ENCODE assay signal across 10 cellular contexts in genomic region chr3:132310057-132310456, GRCh38. TPM values are rescaled to one million over a fixed set of nuclear protein-coding genes. Genes with fewer than 3 reads are reported as not detected.
A peak's percentile ranks its signal among the peaks of the same experiment; 100 is the strongest.
DNase-seq lines count a peak whose midpoint lies in the region; TF ChIP-seq lines count a peak whose summit lies in the region.
"Not testable (repeated sequence)": the region's sequence is repeated elsewhere in the genome, so short reads cannot be mapped to it uniquely, and the experiment has no call there.
"Had no signal": no experiment of that assay in that cellular context is flagged by ENCODE, and none has a peak within 500 bp of the region (broad histone marks: within the 10 kb centered on the region; RNA-seq: fewer than 3 reads in every experiment).

No MANE protein-coding gene starts in this region.

- H2AFZ ChIP-seq in hepatocyte (peak overlapping the region; percentile 61), smooth muscle cell (ENCODE audit: low read depth) (peak overlapping the region; percentile 15)
- H2AFZ ChIP-seq in trophoblast cell (ENCODE audit: insufficient read depth, low read length, poor library complexity) = not testable (repeated sequence)

- peaks cover 16% of the 10 kb centered on the region for H3K9me3 Mint-ChIP-seq in endodermal cell

- H4K91ac ChIP-seq in trophoblast cell (ENCODE audit: low read depth, low read length) = peak overlapping the region; percentile 94

- not testable (repeated sequence) for H3K79me2 ChIP-seq in hepatocyte; trophoblast cell (ENCODE audit: control insufficient read depth, insufficient read depth, low read length, poor library complexity); smooth muscle cell (ENCODE audit: low read depth)

- DNase-seq in ELF-1 (ENCODE audit: low read depth, low spot score) (peak; percentile 33), NCI-H146 (lab: John Stamatoyannopoulos, UW) (peak; percentile 13)
- not testable (repeated sequence) for DNase-seq in endodermal cell; hepatocyte (ENCODE audit: low spot score); trophoblast cell; smooth muscle cell (lab: John Stamatoyannopoulos, UW; ENCODE audit: unreplicated experiment)

- H3K9me2 ChIP-seq in hepatocyte (replicated peaks; ENCODE audit: insufficient read depth) = not testable (repeated sequence)

- not testable (repeated sequence) for H3K4me2 ChIP-seq in hepatocyte; trophoblast cell (ENCODE audit: low read length); smooth muscle cell

- peak overlapping the region; percentile 91 for H4K8ac ChIP-seq in trophoblast cell (ENCODE audit: low read depth, low read length)

- H3K4me1 ChIP-seq in endodermal cell (ENCODE audit: control insufficient read depth, insufficient read depth, low read length); trophoblast cell (ENCODE audit: control insufficient read depth in 1 of 2, insufficient read depth in 2 of 2, low read length in 2 of 2); smooth muscle cell (ENCODE audit: low read depth): not testable (repeated sequence)
- H3K4me1 ChIP-seq in hepatocyte (ENCODE audit: insufficient read depth) = peaks cover 13% of the 10 kb centered on the region

- H3K27ac ChIP-seq in endodermal cell (ENCODE audit: low read depth, low read length); hepatocyte; smooth muscle cell (ENCODE audit: low read depth): not testable (repeated sequence)
- peak overlapping the region; percentile 76 for H3K27ac ChIP-seq in trophoblast cell (ENCODE audit: low read depth, low read length)

- H3K4me1 Mint-ChIP-seq in endodermal cell = not testable (repeated sequence)

- H3K4me3 ChIP-seq in endodermal cell (ENCODE audit: low read length) = peak overlapping the region; percentile 13
- not testable (repeated sequence) for H3K4me3 ChIP-seq in hepatocyte; trophoblast cell (ENCODE audit: low read depth, low read length); smooth muscle cell

- H4K20me1 ChIP-seq in hepatocyte (ENCODE audit: insufficient read depth, poor library complexity, severe bottlenecking); smooth muscle cell (ENCODE audit: low read depth): not testable (repeated sequence)

- H3K4me3 Mint-ChIP-seq in endodermal cell = not testable (repeated sequence)

- H3K9ac ChIP-seq in endodermal cell (ENCODE audit: extremely low read depth, low read length, poor library complexity, severe bottlenecking); trophoblast cell (ENCODE audit: low read length); smooth muscle cell (ENCODE audit: low read depth): not testable (repeated sequence)

- peak overlapping the region; percentile 90 for H3K18ac ChIP-seq in trophoblast cell (ENCODE audit: low read length)

- H3K14ac ChIP-seq in trophoblast cell (ENCODE audit: low read length) = peak overlapping the region; percentile 93

- peak overlapping the region; percentile 99 for H2BK120ac ChIP-seq in trophoblast cell (ENCODE audit: insufficient read depth, low read length, poor library complexity)

- H3K79me1 ChIP-seq in trophoblast cell (ENCODE audit: low read length) = not testable (repeated sequence)

- H3K9me3 ChIP-seq in endodermal cell (ENCODE audit: control insufficient read depth, low read length) = peaks cover 28% of the 10 kb centered on the region
- H3K9me3 ChIP-seq in hepatocyte (ENCODE audit: low read depth); trophoblast cell (ENCODE audit: insufficient read depth, low read depth, low read length); smooth muscle cell (replicated peaks; ENCODE audit: low read depth): not testable (repeated sequence)

- H3K36me3 ChIP-seq in endodermal cell (ENCODE audit: control insufficient read depth, insufficient read depth, low read length); hepatocyte (replicated peaks; ENCODE audit: insufficient read depth, low read depth); trophoblast cell (ENCODE audit: control insufficient read depth in 1 of 2, insufficient read depth in 2 of 2, low read length in 2 of 2); smooth muscle cell (ENCODE audit: low read depth): not testable (repeated sequence)

- H3K4ac ChIP-seq in trophoblast cell (ENCODE audit: low read depth, low read length) = peak overlapping the region; percentile 76

- TF ChIP-seq CTCF in endodermal cell (conservative IDR thresholded peaks at IDR 0.05); hepatocyte (IDR thresholded peaks at IDR 0.05; ENCODE audit: poor library complexity); smooth muscle cell (IDR thresholded peaks at IDR 0.05; ENCODE audit: borderline replicate concordance, insufficient read depth, poor library complexity, severe bottlenecking): not testable (repeated sequence)

- H3K27me3 ChIP-seq in endodermal cell (ENCODE audit: control insufficient read depth, insufficient read depth, low read length, poor library complexity, severe bottlenecking); hepatocyte; trophoblast cell (ENCODE audit: insufficient read depth, low read length); smooth muscle cell (ENCODE audit: low read depth): not testable (repeated sequence)

- peak overlapping the region; percentile 98 for H2BK5ac ChIP-seq in trophoblast cell (ENCODE audit: low read depth, low read length, poor library complexity)

- H2BK12ac ChIP-seq in trophoblast cell (ENCODE audit: low read length) = peak overlapping the region; percentile 100

- peaks cover 10% of the 10 kb centered on the region for H3K36me3 Mint-ChIP-seq in endodermal cell (ENCODE audit: low read depth)

- H4K12ac ChIP-seq in trophoblast cell (ENCODE audit: low read depth, low read length) = not testable (repeated sequence)

- peak overlapping the region; percentile 42 for H3K27ac Mint-ChIP-seq in endodermal cell

- not testable (repeated sequence) for H3K23ac ChIP-seq in trophoblast cell (ENCODE audit: low read length)

- H3K27me3 Mint-ChIP-seq in endodermal cell (ENCODE audit: insufficient read depth) = not testable (repeated sequence)

- not testable (repeated sequence) for H3F3A ChIP-seq in smooth muscle cell (ENCODE audit: low read depth)

- H2AK5ac ChIP-seq in trophoblast cell (ENCODE audit: low read length) = peak overlapping the region; percentile 87

- 92 to 97% methylated on average over 7 to 11 of the region's 11 CpGs for WGBS in endodermal cell (ENCODE audit: insufficient coverage in 1 of 2, insufficient read length in 1 of 2), 2 experiments
- 32% methylated on average over 11 of the region's 11 CpGs for WGBS in hepatocyte (ENCODE audit: low lambda C conversion rate, missing lambda C conversion rate)
- WGBS in trophoblast cell (ENCODE audit: extremely low coverage, insufficient coverage, insufficient read length) = no CpG with 5 or more reads among the region's 11 CpGs
- 46% methylated on average over 11 of the region's 11 CpGs for WGBS in smooth muscle cell (ENCODE audit: low lambda C conversion rate)

RNA-seq across cellular contexts. Expression of gene ACP3, which starts 7.2 kb away (rescaled TPM):
- total RNA-seq in endodermal cell (10 to 100 TPM; 17.0 to 24.6 TPM), hepatocyte (7.7 TPM in 2 replicates), smooth muscle cell (32.5 and 36.6 TPM in 2 replicates)
- polyA plus RNA-seq in endodermal cell (2013, experiment 1 of 2) = 2.0 TPM
- 0.99 TPM for polyA plus RNA-seq in endodermal cell (2013, experiment 2 of 2)
- polyA plus RNA-seq in hepatocyte (5.2 and 9.2 TPM in 2 replicates), smooth muscle cell (27.0 and 35.8 TPM in 2 replicates)
- 20.2 and 23.0 TPM in 2 replicates for polyA plus RNA-seq in trophoblast cell (2013)
- total RNA-seq: CD4-positive, CD25-positive, alpha-beta regulatory T cell; CD8-positive, alpha-beta T cell; GM12878; HFFc6 had no signal
- polyA plus RNA-seq: CD4-positive, CD25-positive, alpha-beta regulatory T cell had no signal
